In genomic region chr9:135303280-135303647, GRCh38 we compare ENCODE assay signal across 16 cellular contexts.
"Had no signal": no experiment of that assay in that cellular context is flagged by ENCODE, and none has a peak within 500 bp of the region (broad histone marks: within the 10 kb centered on the region; RNA-seq: fewer than 3 reads in every experiment).

No MANE protein-coding gene starts in this region.

- H3K9me3 ChIP-seq: lower lobe of right lung, prostate gland, right atrium auricular region, transverse colon, vagina had no signal

- DNase-seq: activated CD4-positive, alpha-beta T cell treated with anti-CD3 and anti-CD28 coated beads, Interleukin-2, amount 10 ng/mL, durations not matched to agents 7 days and 5 days; activated CD4-positive, CD25-positive, alpha-beta regulatory T cell; cerebellar nuclear complex; cortex of kidney; effector CD4-positive, alpha-beta T cell; lower lobe of right lung; stimulated activated CD4-positive, alpha-beta T cell treated with anti-CD3 and anti-CD28 coated beads, Interleukin-12 subunit alpha, Interleukin-12 subunit beta, amount 100 ng/mL, for 4 hours; stimulated activated CD4-positive, alpha-beta T cell treated with anti-CD3 and anti-CD28 coated beads, Interleukin-2, amount 100 ng/mL, for 24 hours; stimulated activated naive CD8-positive, alpha-beta T cell treated with anti-CD3 and anti-CD28 coated beads, Interleukin-15, Interleukin-2, amounts not matched to agents 100 U/mL and 50 U/mL, for 24 hours; T-helper 1 cell; T-helper 9 cell; transverse colon had no signal

- H3K27me3 ChIP-seq: right atrium auricular region, vagina had no signal

- H3K36me3 ChIP-seq: lower lobe of right lung, prostate gland, right atrium auricular region, transverse colon, vagina had no signal

- H3K4me3 ChIP-seq: lower lobe of right lung, prostate gland, right atrium auricular region, transverse colon, vagina had no signal

- H3K4me1 ChIP-seq: lower lobe of right lung, prostate gland, right atrium auricular region, transverse colon had no signal

- H3K27ac ChIP-seq: lower lobe of right lung, prostate gland, right atrium auricular region, transverse colon, vagina had no signal

- ATAC-seq: activated T-helper 17 cell treated with anti-CD3 and anti-CD28 coated beads, Interleukin-2, amount 50 U/mL, for 72 hours; lower lobe of right lung; stimulated activated naive CD8-positive, alpha-beta T cell treated with anti-CD3 and anti-CD28 coated beads, Interleukin-15, Interleukin-2, amounts not matched to agents 100 U/mL and 50 U/mL, for 24 hours had no signal
